8 cellular contexts compared by ENCODE assay signal in genomic region chr17:27293359-27293897, GRCh38. TPM values are rescaled to one million over a fixed set of nuclear protein-coding genes. Genes with fewer than 3 reads are reported as not detected.
DNase-seq lines count a peak whose midpoint lies in the region; ATAC-seq, FAIRE-seq and TF ChIP-seq lines count a peak whose summit lies in the region.

No MANE protein-coding gene starts in this region.

- H3K9ac ChIP-seq in keratinocyte (ENCODE audit: control insufficient read depth, extremely low read depth, insufficient read depth, low read length) = peak overlapping the region; percentile 98
- peak overlapping the region; percentile 91 to 95 for H3K9ac ChIP-seq in stomach smooth muscle (ENCODE audit: low read length in 2 of 2)

- FAIRE-seq in keratinocyte (lab: Jason Lieb, UNC) = no peak

- H3K4me1 ChIP-seq in keratinocyte (ENCODE audit: control insufficient read depth, extremely low read depth, insufficient read depth, low read length) (peaks cover 12% of the 10 kb centered on the region), stomach smooth muscle (ENCODE audit: control insufficient read depth, insufficient read depth, low read length) (peaks cover 19% of the 10 kb centered on the region)

- H3K9me3 ChIP-seq in keratinocyte (ENCODE audit: control insufficient read depth, low read depth, low read length) (no peaks in the 10 kb centered on the region), stomach smooth muscle (ENCODE audit: control insufficient read depth in 2 of 2, low read length in 2 of 2) (no peaks in the 10 kb centered on the region)

- DNase-seq in stimulated activated CD4-positive, alpha-beta T cell treated with anti-CD3 and anti-CD28 coated beads, Interleukin-4, amount 100 ng/mL, for 24 hours = peak; percentile 3
- no peak for DNase-seq in stimulated activated CD4-positive, alpha-beta T cell treated with anti-CD3 and anti-CD28 coated beads, Interleukin-1b, Interleukin-23, amount 100 ng/mL, for 48 hours
- no peak for DNase-seq in keratinocyte (ENCODE audit: low read depth, low spot score)
- DNase-seq in NCI-H1105 (lab: John Stamatoyannopoulos, UW) = no peak
- no peak for DNase-seq in NCI-H345 treated with DMSO at 0.1 percent for 48 hours (lab: John Stamatoyannopoulos, UW; ENCODE audit: unreplicated experiment)

- peak overlapping the region; percentile 85 for H3K4me2 ChIP-seq in keratinocyte (ENCODE audit: control insufficient read depth, extremely low read depth, insufficient read depth, low read depth, low read length)

- peaks cover 49% of the 10 kb centered on the region for H3K36me3 Mint-ChIP-seq in activated T-helper 17 cell treated with anti-CD3 and anti-CD28 coated beads, Interleukin-2, amount 50 U/mL, for 72 hours (ENCODE audit: low read depth)

- dilution Hi-C loops in keratinocyte (cut with MboI; ENCODE audit: extremely low pct_ligation_motif_present, low sequenced_read_pairs) = no loop called here

- peak overlapping the region in 2 of 3 experiments; percentile 98 to 99 for H3K4me3 ChIP-seq in keratinocyte (ENCODE audit: control insufficient read depth in 2 of 3, extremely low read depth in 1 of 3, insufficient read depth in 2 of 3, low read depth in 1 of 3, low read length in 3 of 3)
- peak overlapping the region; percentile 6 to 98 for H3K4me3 ChIP-seq in stomach smooth muscle (ENCODE audit: low read length in 2 of 2)

- no peaks in the 10 kb centered on the region for H3K36me3 ChIP-seq in keratinocyte (ENCODE audit: control insufficient read depth in 2 of 2, extremely low read depth in 1 of 2, insufficient read depth in 2 of 2, low read length in 2 of 2)
- H3K36me3 ChIP-seq in stomach smooth muscle (ENCODE audit: control insufficient read depth in 2 of 2, insufficient read depth in 2 of 2, low read length in 2 of 2) = no peaks in the 10 kb centered on the region

- no peaks in the 10 kb centered on the region for H3K9me3 Mint-ChIP-seq in activated T-helper 17 cell treated with anti-CD3 and anti-CD28 coated beads, Interleukin-2, amount 50 U/mL, for 72 hours

- H3K27ac Mint-ChIP-seq in activated T-helper 17 cell treated with anti-CD3 and anti-CD28 coated beads, Interleukin-2, amount 50 U/mL, for 72 hours = peak overlapping the region; percentile 99

- H3K27me3 ChIP-seq in keratinocyte (ENCODE audit: control insufficient read depth, extremely low read depth, insufficient read depth, low read length) = no peaks in the 10 kb centered on the region
- H3K27me3 ChIP-seq in stomach smooth muscle (ENCODE audit: control insufficient read depth in 1 of 2, insufficient read depth in 2 of 2, low read length in 2 of 2) = no peaks in the 10 kb centered on the region

- no peaks in the 10 kb centered on the region for H4K20me1 ChIP-seq in keratinocyte (ENCODE audit: control insufficient read depth, extremely low read depth, insufficient read depth, low read length)

- peaks cover 45% of the 10 kb centered on the region for H3K79me2 ChIP-seq in keratinocyte (ENCODE audit: control insufficient read depth, insufficient read depth, low read length)

- peak overlapping the region; percentile 99 for H3K4me3 Mint-ChIP-seq in activated T-helper 17 cell treated with anti-CD3 and anti-CD28 coated beads, Interleukin-2, amount 50 U/mL, for 72 hours

- H3K27ac ChIP-seq in keratinocyte (ENCODE audit: control insufficient read depth, insufficient read depth, low read length) (peak overlapping the region; percentile 96), stomach smooth muscle (ENCODE audit: low read length) (peak overlapping the region; percentile 100)

- H3K27me3 Mint-ChIP-seq in activated T-helper 17 cell treated with anti-CD3 and anti-CD28 coated beads, Interleukin-2, amount 50 U/mL, for 72 hours = no peaks in the 10 kb centered on the region

- H3K9me1 ChIP-seq in keratinocyte (ENCODE audit: control insufficient read depth, extremely low read depth, insufficient read depth, low read length) = no peaks in the 10 kb centered on the region

- no peak for ATAC-seq in activated T-helper 17 cell treated with anti-CD3 and anti-CD28 coated beads, Interleukin-2, amount 50 U/mL, for 72 hours (replicated peaks)
- no peak for ATAC-seq in GM21381 (IDR thresholded peaks at IDR 0.05; ENCODE audit: unreplicated experiment)

- H3K4me1 Mint-ChIP-seq in activated T-helper 17 cell treated with anti-CD3 and anti-CD28 coated beads, Interleukin-2, amount 50 U/mL, for 72 hours = peaks cover 13% of the 10 kb centered on the region

- TF ChIP-seq CTCF in keratinocyte (optimal IDR thresholded peaks at IDR 0.05 in 1 of 3, IDR thresholded peaks at IDR 0.05 in 1 of 3, conservative IDR thresholded peaks at IDR 0.05 in 1 of 3; ENCODE audit: extremely low read depth in 1 of 3, insufficient read depth in 2 of 3, low read length in 3 of 3) = no peak

- peak overlapping the region; percentile 96 for H2AFZ ChIP-seq in keratinocyte (ENCODE audit: control insufficient read depth, low read length)

RNA-seq across cellular contexts. Expression of gene WSB1, which starts 0.5 kb away (rescaled TPM):
- total RNA-seq in activated T-helper 17 cell treated with anti-CD3 and anti-CD28 coated beads, Interleukin-2, amount 50 U/mL, for 72 hours = 100 to 1,000 TPM; 118 to 403 TPM
- polyA plus RNA-seq in keratinocyte = 70.2 to 141 TPM (median 135 TPM) in 3 replicates
- 120 TPM for polyA plus RNA-seq in keratinocyte (2011; ENCODE audit: low read depth)
- polyA plus RNA-seq in keratinocyte (2011; cell fraction: cytosol; rRNA removed) = 33.7 and 50.3 TPM in 2 replicates
- polyA plus RNA-seq in keratinocyte (2011; cell fraction: nucleus; rRNA removed) = 498 and 811 TPM in 2 replicates
- 37.7 and 91.6 TPM in 2 replicates for polyA plus RNA-seq in keratinocyte (2012; ENCODE audit: low replicate concordance)
- polyA minus RNA-seq in keratinocyte = 26.3 to 72.4 TPM (median 48.7 TPM) in 3 replicates
- 20.1 TPM for polyA minus RNA-seq in keratinocyte (2011; cell fraction: cytosol; rRNA and poly(A)+ RNA removed)
- polyA minus RNA-seq in keratinocyte (2011; cell fraction: nucleus; rRNA and poly(A)+ RNA removed) = 66.6 and 122 TPM in 2 replicates
